ENCODE assay signal across 3 cellular contexts in the genomic region with DNA sequence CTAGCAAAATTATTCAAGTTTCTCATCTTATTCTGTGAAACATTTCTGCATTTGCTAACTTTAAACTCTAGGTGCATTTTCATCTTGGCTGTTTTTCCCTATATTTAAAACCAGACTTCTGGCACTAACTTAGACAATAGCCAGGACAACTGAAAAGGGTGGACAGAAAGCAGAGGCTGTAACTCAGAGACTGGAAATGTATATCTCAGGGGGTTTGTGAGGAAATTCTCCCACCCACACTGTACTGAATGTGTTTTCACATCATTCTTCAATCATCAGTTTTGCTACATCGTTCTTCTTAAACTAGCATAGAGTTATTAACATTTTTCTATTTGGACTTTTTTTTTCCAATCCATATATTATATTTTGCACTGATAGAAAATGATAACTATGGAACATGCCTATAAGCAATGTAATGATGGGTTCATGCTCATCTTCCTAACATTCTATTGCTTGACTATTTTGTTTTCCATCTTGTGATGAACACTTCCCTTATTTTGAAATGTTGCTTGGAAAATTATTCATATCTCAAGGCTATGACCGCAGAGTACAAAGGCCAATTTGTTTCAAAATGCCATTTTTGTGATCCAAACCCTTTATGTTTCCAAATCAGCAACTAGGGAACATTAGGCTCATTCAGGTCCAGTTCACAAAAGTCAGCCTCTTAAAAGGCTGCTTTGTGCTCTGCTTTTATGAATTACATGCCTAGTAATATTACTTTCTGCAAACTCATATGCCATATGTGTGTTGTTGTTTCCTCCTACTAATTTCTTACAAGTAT.
TF ChIP-seq lines count a peak whose summit lies in the region.

No MANE protein-coding gene starts in this region.

TF ChIP-seq in liver, 16 proteins besides CTCF, POLR2A, EP300 and RAD21:
- TF ChIP-seq MAX (IDR thresholded peaks at IDR 0.05), result no peak
- peak; percentile 67 for TF ChIP-seq NR2F2 (IDR thresholded peaks at IDR 0.05)

TF ChIP-seq in HepG2, 621 proteins besides CTCF, POLR2A, EP300 and RAD21:
- TF ChIP-seq ZNF431 (CRISPR knock-in tag; IDR thresholded peaks at IDR 0.05; ENCODE audit: borderline replicate concordance, low read depth) (no peak), RXRB (CRISPR knock-in tag; IDR thresholded peaks at IDR 0.05; ENCODE audit: borderline replicate concordance) (no peak), ZNF747 (CRISPR knock-in tag; IDR thresholded peaks at IDR 0.05; ENCODE audit: borderline replicate concordance) (no peak)

TF ChIP-seq in HEK293T, 16 proteins besides CTCF, POLR2A, EP300 and RAD21:
- TF ChIP-seq TARDBP (IDR thresholded peaks at IDR 0.05) (no peak), L3MBTL2 (conservative IDR thresholded peaks at IDR 0.05) (no peak), ZNF384 (IDR thresholded peaks at IDR 0.05) (no peak), NFRKB (IDR thresholded peaks at IDR 0.05) (no peak), CTBP1 (IDR thresholded peaks at IDR 0.05; ENCODE audit: borderline replicate concordance) (no peak), BHLHE40 (IDR thresholded peaks at IDR 0.05; ENCODE audit: borderline replicate concordance) (no peak), ARNT (IDR thresholded peaks at IDR 0.05) (no peak), HDGF (IDR thresholded peaks at IDR 0.05; ENCODE audit: borderline replicate concordance) (no peak), SP1 (IDR thresholded peaks at IDR 0.05) (no peak), SUZ12 (IDR thresholded peaks at IDR 0.05) (no peak), FOXM1 (IDR thresholded peaks at IDR 0.05; ENCODE audit: borderline replicate concordance) (no peak), FOXK2 (IDR thresholded peaks at IDR 0.05) (no peak)
